26 cellular contexts compared by ENCODE assay signal in genomic region chr12:40768125-40768864, GRCh38.
DNase-seq lines count a peak whose midpoint lies in the region; ATAC-seq, FAIRE-seq and TF ChIP-seq lines count a peak whose summit lies in the region.
"Had no signal": no experiment of that assay in that cellular context is flagged by ENCODE, and none has a peak within 500 bp of the region (broad histone marks: within the 10 kb centered on the region; RNA-seq: fewer than 3 reads in every experiment).

No MANE protein-coding gene starts in this region.

- in situ Hi-C loops in mammary epithelial cell (cut with MboI; ENCODE audit: low sequenced_read_pairs in 2 of 2) = no loop called here

- no peak for ATAC-seq in HG03439 (IDR thresholded peaks at IDR 0.05; ENCODE audit: unreplicated experiment)
- ATAC-seq in GM21526 (IDR thresholded peaks at IDR 0.05; ENCODE audit: low FRiP score, unreplicated experiment) = no peak
- ATAC-seq: activated CD8-positive, alpha-beta T cell treated with anti-CD3 and anti-CD28 coated beads for 36 hours; gastrocnemius medialis had no signal

- intact Hi-C loops in mammary epithelial cell (cut with micrococcal nuclease) = no loop called here
- intact Hi-C loops in left ventricle myocardium inferior (cut with micrococcal nuclease) = no loop called here

- TF ChIP-seq CTCF in D721Med (IDR thresholded peaks at IDR 0.05; ENCODE audit: insufficient read depth, missing control alignments) (no peak), mammary epithelial cell (conservative IDR thresholded peaks at IDR 0.05 in 1 of 2, IDR thresholded peaks at IDR 0.05 in 1 of 2; ENCODE audit: extremely low read depth in 1 of 2, insufficient read depth in 1 of 2, low read depth in 1 of 2, low read length in 2 of 2) (no peak), left ventricle myocardium inferior (IDR thresholded peaks at IDR 0.05; ENCODE audit: borderline replicate concordance) (no peak), WERI-Rb-1 (IDR thresholded peaks at IDR 0.05; ENCODE audit: low read depth, low read length) (no peak)

- 70% methylated on average over 8 of the region's 8 CpGs for WGBS in mammary epithelial cell (ENCODE audit: low coverage, missing lambda C conversion rate)

- FAIRE-seq in D721Med (lab: Jason Lieb, UNC) = peak; percentile 16
- FAIRE-seq: A204.1, bronchial epithelial cell had no signal

- DNase-seq in D721Med (ENCODE audit: insufficient read length, low spot score) (no peak), mammary epithelial cell (no peak), globus pallidus (ENCODE audit: low spot score) (peak; percentile 57), renal cortical epithelial cell (ENCODE audit: low read depth) (peak; percentile 17), left ventricle myocardium inferior (no peak), WERI-Rb-1 (no peak)
- DNase-seq: activated CD8-positive, alpha-beta T cell treated with anti-CD3 and anti-CD28 coated beads for 36 hours; activated naive CD4-positive, alpha-beta T cell treated with anti-CD3 and anti-CD28 coated beads, Interleukin-2, amount 10 ng/mL, durations not matched to agents 7 days and 5 days; dermis blood vessel endothelial cell; DMS79 treated with DMSO at 0.1 percent for 48 hours; gastrocnemius medialis; GF-D8; Kasumi-1; mesendoderm; MV-4-11; NCI-H146; NCI-H748 treated with DMSO at 0.1 percent for 48 hours; SIG-M5; sigmoid colon; stimulated activated CD4-positive, alpha-beta T cell treated with anti-CD3 and anti-CD28 coated beads, Interleukin-12 subunit alpha, Interleukin-12 subunit beta, amount 100 ng/mL, for 4 hours; stimulated activated CD4-positive, alpha-beta T cell treated with anti-CD3 and anti-CD28 coated beads, Interleukin-4, amount 100 ng/mL, for 1 hour; SW 1271 had no signal

- H2AFZ ChIP-seq in mammary epithelial cell (ENCODE audit: low read depth, low read length) = peak overlapping the region; percentile 11

- H3K4me1 ChIP-seq in mammary epithelial cell (ENCODE audit: insufficient read depth, low read length) = no peaks in the 10 kb centered on the region
- no peaks in the 10 kb centered on the region for H3K4me1 ChIP-seq in left ventricle myocardium inferior
- H3K4me1 ChIP-seq: gastrocnemius medialis had no signal

- no peak overlapping the region for H3K27ac ChIP-seq in mammary epithelial cell (ENCODE audit: insufficient read depth, low read depth, low read length)
- no peak overlapping the region for H3K27ac ChIP-seq in left ventricle myocardium inferior (replicated peaks)
- no peak overlapping the region for H3K27ac ChIP-seq in WERI-Rb-1
- H3K27ac ChIP-seq: gastrocnemius medialis had no signal

- H4K20me1 ChIP-seq in mammary epithelial cell (ENCODE audit: insufficient read depth, low read length) = no peaks in the 10 kb centered on the region

- no peaks in the 10 kb centered on the region for H3K9me3 ChIP-seq in mammary epithelial cell (replicated peaks; ENCODE audit: insufficient read depth, low read length)
- no peaks in the 10 kb centered on the region for H3K9me3 ChIP-seq in left ventricle myocardium inferior (replicated peaks)
- no peaks in the 10 kb centered on the region for H3K9me3 ChIP-seq in WERI-Rb-1 (ENCODE audit: severe bottlenecking)
- H3K9me3 ChIP-seq: gastrocnemius medialis, sigmoid colon had no signal

- H3K4me3 ChIP-seq in mammary epithelial cell (replicated peaks in 1 of 3; ENCODE audit: insufficient read depth in 1 of 3, low read depth in 2 of 3, low read length in 3 of 3) = no peak overlapping the region
- no peak overlapping the region for H3K4me3 ChIP-seq in left ventricle myocardium inferior
- no peak overlapping the region for H3K4me3 ChIP-seq in WERI-Rb-1 (ENCODE audit: low read depth, low read length)
- H3K4me3 ChIP-seq: gastrocnemius medialis, sigmoid colon had no signal

- no peaks in the 10 kb centered on the region for H3K79me2 ChIP-seq in mammary epithelial cell (ENCODE audit: insufficient read depth, low read length)

- H3K27me3 ChIP-seq in mammary epithelial cell (ENCODE audit: insufficient read depth, low read length) (no peaks in the 10 kb centered on the region), left ventricle myocardium inferior (ENCODE audit: low read depth) (no peaks in the 10 kb centered on the region), WERI-Rb-1 (ENCODE audit: insufficient read depth, low read depth, severe bottlenecking) (no peaks in the 10 kb centered on the region)
- H3K27me3 ChIP-seq: gastrocnemius medialis, sigmoid colon had no signal

- dilution Hi-C loops in mammary epithelial cell (cut with HindIII; ENCODE audit: low sequenced_read_pairs) = no loop called here

- no peak overlapping the region for H3K9ac ChIP-seq in mammary epithelial cell (ENCODE audit: insufficient read depth, low read length)

- H3K36me3 ChIP-seq in mammary epithelial cell (ENCODE audit: insufficient read depth, low read length) (no peaks in the 10 kb centered on the region), left ventricle myocardium inferior (no peaks in the 10 kb centered on the region), WERI-Rb-1 (no peaks in the 10 kb centered on the region)
- H3K36me3 ChIP-seq: gastrocnemius medialis, sigmoid colon had no signal

- H3K4me2 ChIP-seq in mammary epithelial cell (ENCODE audit: insufficient read depth, low read depth, low read length) = no peak overlapping the region

- CTCF ChIA-PET in mammary epithelial cell (lab: Charles Lee; ENCODE audit: low non-redundant PET) = no interaction called here

- BruUV-seq in mammary epithelial cell (replicated peaks; lab: Mats Ljungman, UMichigan) = no TSS peak

Comparison
In these comparisons a context has a peak if more than half of its experiments do, and no peak if none do; other contexts are left out.
1. DNase-seq: peak in globus pallidus (single experiment) and renal cortical epithelial cell (single experiment); none in D721Med (single experiment), mammary epithelial cell (single experiment), left ventricle myocardium inferior (single experiment) and WERI-Rb-1 (single experiment).